In the genomic region with DNA sequence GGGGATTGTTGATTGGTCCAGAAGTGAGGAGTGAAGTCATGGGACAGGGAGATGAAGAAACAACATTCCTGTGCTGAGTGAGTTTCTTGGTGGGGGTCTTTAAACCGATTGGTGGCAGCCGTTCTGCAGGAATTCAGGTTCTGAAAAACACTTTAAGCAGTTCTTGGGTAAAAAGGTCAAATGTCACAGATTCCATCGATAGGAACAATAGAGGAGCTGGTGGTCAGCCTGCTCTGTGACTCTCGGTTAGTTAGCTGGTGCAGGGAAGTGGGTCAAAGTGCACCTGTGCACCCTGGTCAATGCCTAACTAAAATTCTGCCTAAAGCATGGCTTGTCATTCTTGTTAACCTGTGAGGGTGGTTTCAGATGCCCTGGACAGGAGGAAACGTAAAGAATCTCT, we compare ENCODE assay signal across 19 cellular contexts. TPM values are rescaled to one million over a fixed set of nuclear protein-coding genes. Genes with fewer than 3 reads are reported as not detected.
DNase-seq lines count a peak whose midpoint lies in the region; ATAC-seq and TF ChIP-seq lines count a peak whose summit lies in the region.
"Had no signal": no experiment of that assay in that cellular context is flagged by ENCODE, and none has a peak within 500 bp of the region (broad histone marks: within the 10 kb centered on the region; RNA-seq: fewer than 3 reads in every experiment).

No MANE protein-coding gene starts in this region.

- no CpG with 5 or more reads among the region's 5 CpGs for WGBS in neuronal stem cell (ENCODE audit: extremely low coverage in 2 of 2, insufficient read length in 2 of 2, insufficient replicate concordance in 1 of 2), 2 donors

- no peak overlapping the region for H2AFZ ChIP-seq in GM23338
- H2AFZ ChIP-seq in neuronal stem cell (ENCODE audit: low read length): no peak overlapping the region

- H3K27ac Mint-ChIP-seq in GM23338: no peak overlapping the region
- H3K27ac Mint-ChIP-seq: B cell; CD8-positive, alpha-beta T cell; HFFc6 had no signal

- H4K20me1 ChIP-seq in GM23338 (replicated peaks; ENCODE audit: insufficient read depth): no peaks in the 10 kb centered on the region
- H4K20me1 ChIP-seq: BLaER1 treated with 17β-estradiol and CSF1 and Interleukin-3, amounts not matched to agents 10 nM and 100 nM had no signal

- H3K4me2 ChIP-seq in GM23338 (no peak overlapping the region), neuronal stem cell (ENCODE audit: insufficient read depth, low read length, poor library complexity, severe bottlenecking) (no peak overlapping the region)
- H3K4me2 ChIP-seq: BLaER1 treated with 17β-estradiol and CSF1 and Interleukin-3, amounts not matched to agents 10 nM and 100 nM had no signal

- no peak overlapping the region for H3K4me3 Mint-ChIP-seq in GM23338
- H3K4me3 Mint-ChIP-seq: B cell; CD8-positive, alpha-beta T cell; HFFc6 had no signal

- H3K36me3 Mint-ChIP-seq in GM23338 (ENCODE audit: low read depth): no peaks in the 10 kb centered on the region; the same call in 2 of the 3 replicates
- H3K36me3 Mint-ChIP-seq: CD8-positive, alpha-beta T cell had no signal

- no peak overlapping the region for H3K23ac ChIP-seq in neuronal stem cell (ENCODE audit: low read depth, low read length, poor library complexity)

- no peaks in the 10 kb centered on the region for H3K36me3 ChIP-seq in GM23338 (ENCODE audit: insufficient read depth)
- H3K36me3 ChIP-seq in neuronal stem cell (replicated peaks in 1 of 2; ENCODE audit: control insufficient read depth in 2 of 2, insufficient read depth in 2 of 2, low read length in 2 of 2): no peaks in the 10 kb centered on the region
- H3K36me3 ChIP-seq: BLaER1 treated with 17β-estradiol and CSF1 and Interleukin-3, amounts not matched to agents 10 nM and 100 nM had no signal

- H3K14ac ChIP-seq in neuronal stem cell (ENCODE audit: low read length): no peak overlapping the region

- no peak overlapping the region for H2BK12ac ChIP-seq in neuronal stem cell (ENCODE audit: low read length)

- H3K4ac ChIP-seq in neuronal stem cell (ENCODE audit: low read length): no peak overlapping the region

- H3K27me3 ChIP-seq in GM23338 (ENCODE audit: insufficient read depth): peaks cover 45% of the 10 kb centered on the region
- H3K27me3 ChIP-seq in neuronal stem cell (ENCODE audit: control insufficient read depth in 3 of 3, insufficient read depth in 3 of 3, low read depth in 1 of 3, low read length in 3 of 3): peaks cover 0 to 6% (median 0%) of the 10 kb centered on the region in 3 experiments
- H3K27me3 ChIP-seq: BLaER1 treated with 17β-estradiol and CSF1 and Interleukin-3, amounts not matched to agents 10 nM and 100 nM had no signal

- peaks cover 15% of the 10 kb centered on the region for H3K4me1 ChIP-seq in GM23338 (ENCODE audit: insufficient read depth)
- peaks cover 0 to 16% of the 10 kb centered on the region in 2 donors for H3K4me1 ChIP-seq in neuronal stem cell (ENCODE audit: control insufficient read depth in 2 of 2, insufficient read depth in 1 of 2, low read depth in 1 of 2, low read length in 2 of 2)

- H2BK120ac ChIP-seq in neuronal stem cell (ENCODE audit: low read depth, low read length): no peak overlapping the region

- H3K27me3 Mint-ChIP-seq in GM23338 (ENCODE audit: insufficient read depth, low read depth, poor library complexity): peaks cover 33% of the 10 kb centered on the region

- no peak overlapping the region for H4K91ac ChIP-seq in neuronal stem cell (ENCODE audit: low read depth, low read length, poor library complexity)

- no peaks in the 10 kb centered on the region for H3K9me2 ChIP-seq in GM23338 (ENCODE audit: insufficient read depth)

- no peak overlapping the region for H3K4me3 ChIP-seq in GM23338
- no peak overlapping the region for H3K4me3 ChIP-seq in neuronal stem cell (ENCODE audit: low read length in 2 of 2)
- H3K4me3 ChIP-seq: BLaER1 treated with 17β-estradiol and CSF1 and Interleukin-3, amounts not matched to agents 10 nM and 100 nM had no signal

- no peaks in the 10 kb centered on the region; the same call in 2 of the 3 replicates for H3K9me3 Mint-ChIP-seq in GM23338
- H3K9me3 Mint-ChIP-seq: CD8-positive, alpha-beta T cell; HFFc6 had no signal

- H2BK15ac ChIP-seq in neuronal stem cell (ENCODE audit: low read length): no peak overlapping the region

- no peak overlapping the region for H2AK5ac ChIP-seq in neuronal stem cell (ENCODE audit: low read depth, low read length)

- no peaks in the 10 kb centered on the region for H3K79me2 ChIP-seq in GM23338 (replicated peaks; ENCODE audit: insufficient read depth)

- H3F3A ChIP-seq in GM23338 (replicated peaks; ENCODE audit: low read depth): no peaks in the 10 kb centered on the region

- H3K4me1 Mint-ChIP-seq in GM23338: peaks cover 31% of the 10 kb centered on the region
- H3K4me1 Mint-ChIP-seq: B cell had no signal

- peak; percentile 27 for ATAC-seq in GM23338
- ATAC-seq in left lobe of liver: peak; percentile 15
- ATAC-seq: CD8-positive, alpha-beta T cell; HCT116 had no signal

- peak; percentile 49 for DNase-seq in GM23338 (ENCODE audit: low spot score)
- DNase-seq in left lobe of liver (ENCODE audit: low spot score): no peak
- DNase-seq in neuronal stem cell (ENCODE audit: low spot score): peak; percentile 49
- no peak for DNase-seq in GM10266 (ENCODE audit: extremely low spot score)
- no peak for DNase-seq in medulla oblongata (ENCODE audit: extremely low spot score)
- DNase-seq in NCI-H1092 (lab: John Stamatoyannopoulos, UW): no peak
- DNase-seq: CD8-positive, alpha-beta T cell; DMS 273 treated with DMSO at 0.1 percent for 48 hours; DMS53; DND-41; EL; GOT3; H7; HFFc6; IMR-90 had no signal

- TF ChIP-seq CTCF in GM23338 (conservative IDR thresholded peaks at IDR 0.05; ENCODE audit: low read depth in 2 of 2) (no peak), GM10266 (IDR thresholded peaks at IDR 0.05; ENCODE audit: control insufficient read depth, insufficient read depth, low read depth, missing control alignments) (no peak)

- H3K9me3 ChIP-seq in neuronal stem cell (replicated peaks in 1 of 2; ENCODE audit: control insufficient read depth in 2 of 2, insufficient read depth in 1 of 2, low read depth in 1 of 2, low read length in 2 of 2): peaks cover 0 to 2% of the 10 kb centered on the region in 2 donors

- H4K8ac ChIP-seq in neuronal stem cell (ENCODE audit: low read depth, low read length): no peak overlapping the region

- H2BK5ac ChIP-seq in neuronal stem cell (ENCODE audit: low read length): no peak overlapping the region

- no peak overlapping the region for H3K9ac ChIP-seq in neuronal stem cell (ENCODE audit: low read depth, low read length, poor library complexity)
- H3K9ac ChIP-seq: BLaER1 treated with 17β-estradiol and CSF1 and Interleukin-3, amounts not matched to agents 10 nM and 100 nM had no signal

- no peaks in the 10 kb centered on the region for H3K79me1 ChIP-seq in neuronal stem cell (ENCODE audit: low read depth, low read length)

- H3K18ac ChIP-seq in neuronal stem cell (ENCODE audit: low read length): no peak overlapping the region

- H3K27ac ChIP-seq in GM23338 (ENCODE audit: low read depth): no peak overlapping the region
- peak overlapping the region; percentile 67 for H3K27ac ChIP-seq in neuronal stem cell (replicated peaks; ENCODE audit: low read length)
- H3K27ac ChIP-seq: BLaER1 treated with 17β-estradiol and CSF1 and Interleukin-3, amounts not matched to agents 10 nM and 100 nM; HL-60 had no signal

TF ChIP-seq in GM23338, 12 proteins besides CTCF, POLR2A, EP300 and RAD21 (continues in another document):
- no peak for TF ChIP-seq NANOG (IDR thresholded peaks at IDR 0.05; ENCODE audit: borderline replicate concordance)

RNA-seq across cellular contexts. Expression of a gene that starts 34.6 kb away (rescaled TPM):
- 4.6 and 8.3 TPM in 2 replicates for total RNA-seq in GM23338 (2014; rRNA removed; shearing (Covaris generic))
- polyA plus RNA-seq in GM23338 (2016; fragmentation: Nextera tagmentation; extraction: Ambion mirVana): 19.1 and 19.5 TPM in 2 replicates
- 108 TPM for total RNA-seq in left lobe of liver
- 19.9 TPM for polyA plus RNA-seq in neuronal stem cell (2013, experiment 1 of 2)
- 18.6 TPM for polyA plus RNA-seq in neuronal stem cell (2013, experiment 2 of 2)

Comparison
In these comparisons a context has a peak if more than half of its experiments do, and no peak if none do; other contexts are left out.
1. DNase-seq: peak in GM23338 (single experiment) and neuronal stem cell (single experiment); none in left lobe of liver (single experiment), GM10266 (single experiment), medulla oblongata (single experiment) and NCI-H1092 (single experiment).
2. RNA of a gene that starts 34.6 kb away (total RNA-seq): 108 TPM in left lobe of liver (single experiment); 4.6 to 8.3 TPM in GM23338; every median in the first group is over 10 times any median in the second.